ENCODE assay signal across 8 cellular contexts in genomic region chr6:139134817-139135577, GRCh38. TPM values are rescaled to one million over a fixed set of nuclear protein-coding genes. Genes with fewer than 3 reads are reported as not detected.
DNase-seq lines count a peak whose midpoint lies in the region; ATAC-seq and TF ChIP-seq lines count a peak whose summit lies in the region.

Gene HECA (plus strand): TSS chr6:139135080. CDS start chr6:139135397, 317 bp downstream.

- peak within 1 kb of the TSS; percentile 65 to 92 for H3K4me3 ChIP-seq in prostate gland

- H3K36me3 ChIP-seq in prostate gland = no peaks in the 10 kb centered on the region

- 3% methylated on average over 62 of the region's 105 CpGs for WGBS in prostate gland

- H3K27ac ChIP-seq in angular gyrus (ENCODE audit: low read depth, low read length) (peak within 1 kb of the TSS; percentile 75), prostate gland (peak within 1 kb of the TSS; percentile 87 to 94)

- peak; percentile 53 for DNase-seq in NCI-H1694 treated with DMSO at 0.1 percent for 48 hours (lab: John Stamatoyannopoulos, UW)
- DNase-seq in T-helper 2 cell = peak; percentile 97 to 99 (median 99)
- peak; percentile 99 for DNase-seq in left ventricle myocardium superior
- DNase-seq in prostate gland (ENCODE audit: low spot score) = peak; percentile 98
- peak; percentile 98 for DNase-seq in ureter (ENCODE audit: low spot score)

- TF ChIP-seq POLR2A in prostate gland (IDR thresholded peaks at IDR 0.05) = peak; percentile 94

- no peaks in the 10 kb centered on the region for H3K9me3 ChIP-seq in prostate gland

- intact Hi-C loops in left ventricle myocardium superior (cut with micrococcal nuclease) (no loop called here), prostate gland (cut with DNase I) (loop anchor here (5.0 to 10.0 kb wide), 2 partner anchors 108 to 230 kb away; partner anchors contain the start of gene ABRACL)

- ATAC-seq in GM18499 (IDR thresholded peaks at IDR 0.05; ENCODE audit: insufficient read depth, unreplicated experiment) (peak; percentile 43), HG02938 (IDR thresholded peaks at IDR 0.05; ENCODE audit: unreplicated experiment) (peak; percentile 73), left ventricle myocardium superior (peak; percentile 91)

- peak in 1 of 4 experiments; percentile 20 for TF ChIP-seq CTCF in prostate gland (IDR thresholded peaks at IDR 0.05)

- H3K27me3 ChIP-seq in prostate gland (replicated peaks; ENCODE audit: insufficient read depth) = no peaks in the 10 kb centered on the region

- H3K4me1 ChIP-seq in prostate gland (replicated peaks) = no peaks in the 10 kb centered on the region

RNA-seq across cellular contexts. Expression of gene HECA, which starts in this region (rescaled TPM):
- total RNA-seq in left ventricle myocardium superior = 63.3 TPM
- 10 to 100 TPM; 26.0 to 45.9 TPM for total RNA-seq in prostate gland
- 26.1 TPM for total RNA-seq in ureter

Comparison
In these comparisons a context has a peak if more than half of its experiments do, and no peak if none do; other contexts are left out.
1. Peak in every context shown above with its lines: DNase-seq, ATAC-seq, H3K4me3 ChIP-seq and H3K27ac ChIP-seq.